In the genomic region with DNA sequence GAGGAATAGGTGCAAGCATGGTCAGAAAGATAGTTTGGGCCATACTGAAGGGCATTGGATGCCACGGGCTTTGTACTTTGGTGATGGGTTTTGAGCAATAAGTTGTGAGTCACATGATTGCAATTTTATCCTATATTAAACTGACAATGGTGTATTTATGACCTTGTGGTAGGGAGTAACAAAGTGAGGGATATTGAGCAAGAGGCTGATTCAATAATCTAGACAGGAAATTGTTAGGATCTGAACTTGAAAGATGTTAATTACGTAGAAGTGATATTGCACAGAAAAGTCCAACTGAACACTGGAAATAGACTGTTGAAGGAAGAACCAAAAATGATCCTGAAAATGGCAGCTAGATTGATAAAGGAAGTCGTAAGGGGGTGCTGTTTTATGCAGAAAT, we compare ENCODE assay signal across 15 cellular contexts. TPM values are rescaled to one million over a fixed set of nuclear protein-coding genes. Genes with fewer than 3 reads are reported as not detected.
A peak's percentile ranks its signal among the peaks of the same experiment; 100 is the strongest.
DNase-seq lines count a peak whose midpoint lies in the region; ATAC-seq and TF ChIP-seq lines count a peak whose summit lies in the region.
"Had no signal": no experiment of that assay in that cellular context is flagged by ENCODE, and none has a peak within 500 bp of the region (broad histone marks: within the 10 kb centered on the region; RNA-seq: fewer than 3 reads in every experiment).

No MANE protein-coding gene starts in this region.

- TF ChIP-seq CTCF in BJ (IDR thresholded peaks at IDR 0.05; ENCODE audit: insufficient read depth, low read depth, low read length) = no peak
- no peak for TF ChIP-seq CTCF in MM.1S (IDR thresholded peaks at IDR 0.05; ENCODE audit: low read length)

- CTCF ChIA-PET in BJ (lab: Yijun Ruan, JAX) = no interaction called here

- H3K27me3 ChIP-seq in BJ (ENCODE audit: control insufficient read depth, insufficient read depth, low read length) (no peaks in the 10 kb centered on the region), MM.1S (replicated peaks; ENCODE audit: insufficient read depth, low read length) (no peaks in the 10 kb centered on the region), adipocyte (replicated peaks; ENCODE audit: control insufficient read depth, insufficient read depth, low read length) (no peaks in the 10 kb centered on the region)

- no peak overlapping the region for H3K27ac ChIP-seq in MM.1S (ENCODE audit: low read length)

- no peaks in the 10 kb centered on the region for H4K20me1 ChIP-seq in MM.1S (ENCODE audit: insufficient read depth, low read length)

- H3K9me3 ChIP-seq in MM.1S (replicated peaks; ENCODE audit: insufficient read depth, low read length) (no peaks in the 10 kb centered on the region), adipocyte (ENCODE audit: control insufficient read depth, low read length) (no peaks in the 10 kb centered on the region)

- H3K9me2 ChIP-seq in MM.1S (replicated peaks; ENCODE audit: insufficient read depth, low read length) = no peaks in the 10 kb centered on the region

- H3K4me2 ChIP-seq in MM.1S (ENCODE audit: low read depth, low read length) = no peak overlapping the region

- no peaks in the 10 kb centered on the region for H3K79me2 ChIP-seq in MM.1S (ENCODE audit: low read length)

- peak; percentile 26 for DNase-seq in BJ (ENCODE audit: low read depth)
- no peak for DNase-seq in MM.1S
- DNase-seq in adipocyte (ENCODE audit: low read depth) = peak; percentile 59
- DNase-seq in foreskin melanocyte = peak; percentile 39
- no peak for DNase-seq in NCI-H1417 (lab: John Stamatoyannopoulos, UW)
- DNase-seq in activated naive CD4-positive, alpha-beta T cell (lab: John Stamatoyannopoulos, UW) = no peak
- DNase-seq: activated CD8-positive, alpha-beta memory T cell treated with anti-CD3 and anti-CD28 coated beads for 24 hours; activated naive CD4-positive, alpha-beta T cell treated with anti-CD3 and anti-CD28 coated beads for 36 hours; CD8-positive, alpha-beta memory T cell; hypothalamus; NCI-H1436 treated with DMSO at 0.1 percent for 48 hours; occipital lobe had no signal

- no peak overlapping the region for H3K9ac ChIP-seq in MM.1S (ENCODE audit: low read length)
- H3K9ac ChIP-seq in adipocyte (ENCODE audit: low read length) = no peak overlapping the region

- H3K36me3 ChIP-seq in BJ (ENCODE audit: control insufficient read depth, insufficient read depth, low read length) (no peaks in the 10 kb centered on the region), MM.1S (replicated peaks; ENCODE audit: insufficient read depth, low read length) (no peaks in the 10 kb centered on the region), adipocyte (ENCODE audit: control insufficient read depth, insufficient read depth, low read length, severe bottlenecking) (no peaks in the 10 kb centered on the region)

- H3F3A ChIP-seq in MM.1S (ENCODE audit: insufficient read depth, low read length) = no peaks in the 10 kb centered on the region

- ATAC-seq in GM21447 (IDR thresholded peaks at IDR 0.05; ENCODE audit: unreplicated experiment) = no peak
- ATAC-seq in GM19463 (IDR thresholded peaks at IDR 0.05; ENCODE audit: unreplicated experiment) = no peak
- ATAC-seq: stimulated activated memory B cell treated with anti-CD40 and anti-IgM and Interleukin-4, amounts not matched to agents 10 μg/mL and 1 μg/mL and 100 μg/mL, for 72 hours had no signal

- POLR2A ChIA-PET in BJ (lab: Charles Lee) = no interaction called here

- H3K4me3 ChIP-seq in BJ (ENCODE audit: low read depth, low read length) = no peak overlapping the region
- H3K4me3 ChIP-seq in MM.1S (ENCODE audit: low read length) = no peak overlapping the region
- no peak overlapping the region for H3K4me3 ChIP-seq in adipocyte (ENCODE audit: low read length)

- H2AFZ ChIP-seq in MM.1S (ENCODE audit: low read length) = 0 out of 2 replicates have a peak overlapping the region, but pooled peaks have one; percentile 12

- H3K4me1 ChIP-seq in MM.1S (ENCODE audit: low read length) = no peaks in the 10 kb centered on the region
- H3K4me1 ChIP-seq in adipocyte (ENCODE audit: control insufficient read depth, insufficient read depth, low read length) = peaks cover 4% of the 10 kb centered on the region

RNA-seq across cellular contexts. Expression of gene TCF4, which starts 46.6 kb away (rescaled TPM):
- polyA plus RNA-seq in BJ (2011; rRNA removed) = 65.8 and 68.3 TPM in 2 replicates
- polyA minus RNA-seq in BJ (2011; rRNA and poly(A)+ RNA removed) = 137 and 192 TPM in 2 replicates

Comparison
In these comparisons a context has a peak if more than half of its experiments do, and no peak if none do; other contexts are left out.
1. DNase-seq: peak in BJ (single experiment), adipocyte (single experiment) and foreskin melanocyte (single experiment); none in MM.1S (single experiment), NCI-H1417 (0 of 3) and activated naive CD4-positive, alpha-beta T cell (0 of 4).